ENCODE assay signal across 8 cellular contexts in the genomic region with DNA sequence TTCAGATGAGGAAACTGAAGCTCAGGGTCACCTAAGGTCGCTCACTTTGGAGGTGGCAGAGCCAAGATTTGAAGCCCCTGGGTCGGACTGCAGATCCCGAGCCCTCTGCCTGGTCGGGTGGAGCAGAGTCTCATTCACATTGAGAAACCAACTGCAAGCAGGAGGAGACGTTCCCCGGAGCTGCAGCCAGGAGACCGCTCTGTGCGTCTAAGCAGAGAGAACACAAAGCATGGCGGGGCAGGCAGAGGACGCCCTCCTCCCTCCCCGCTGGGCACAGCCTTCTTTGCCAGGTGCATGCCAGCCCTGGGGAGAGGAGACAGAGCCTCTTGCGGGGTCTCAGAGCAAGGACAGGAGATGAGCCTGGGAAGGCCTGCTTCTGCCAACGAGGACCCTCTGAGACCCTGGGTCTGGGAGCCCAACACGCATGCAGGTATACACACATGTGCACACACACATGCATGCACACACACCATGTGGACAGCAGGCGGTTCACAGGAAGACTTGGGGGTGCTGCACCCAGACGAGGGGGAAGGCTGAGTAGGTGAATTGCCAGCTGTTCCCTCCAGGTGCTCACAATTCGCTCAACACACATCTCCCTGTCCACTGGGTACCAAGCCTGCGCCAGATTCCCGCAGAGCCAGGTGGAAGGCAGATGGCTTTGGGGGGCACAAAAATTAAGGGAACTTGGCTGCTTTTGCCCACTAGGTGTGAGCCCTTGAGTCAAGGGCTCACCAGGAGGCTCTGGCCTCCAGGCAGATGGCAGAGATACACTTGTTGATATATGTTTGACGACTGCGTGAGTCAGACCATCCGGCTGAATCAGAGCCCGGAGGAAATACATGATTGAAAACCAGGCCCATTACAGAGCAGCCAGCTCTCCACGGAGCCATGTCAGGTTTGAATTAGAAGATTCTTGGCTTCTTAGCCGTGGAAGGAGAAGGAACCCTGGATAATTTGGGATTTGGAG. TPM values are rescaled to one million over a fixed set of nuclear protein-coding genes. Genes with fewer than 3 reads are reported as not detected.
DNase-seq lines count a peak whose midpoint lies in the region; ATAC-seq and TF ChIP-seq lines count a peak whose summit lies in the region.

No MANE protein-coding gene starts in this region.

- dilution Hi-C loops in IMR-90 (cut with HindIII; ENCODE audit: low sequenced_read_pairs, unreplicated experiment) = no loop called here

- peak overlapping the region; percentile 28 to 56 for H3K4me3 Mint-ChIP-seq in CD14-positive monocyte

- peak; percentile 34 for TF ChIP-seq CTCF in CD14-positive monocyte (IDR thresholded peaks at IDR 0.05)
- peak; percentile 64 for TF ChIP-seq CTCF in IMR-90 (conservative IDR thresholded peaks at IDR 0.05; ENCODE audit: low read depth, low read length)
- no peak for TF ChIP-seq CTCF in dorsolateral prefrontal cortex (IDR thresholded peaks at IDR 0.05 in 54 of 56, conservative IDR thresholded peaks at IDR 0.05 in 2 of 56; ENCODE audit: low read depth in 1 of 56, partially characterized antibody in 56 of 56)

- no peaks in the 10 kb centered on the region for H3K79me1 ChIP-seq in IMR-90 (ENCODE audit: low read depth in 1 of 2, low read length in 2 of 2)

- H3K27ac Mint-ChIP-seq in CD14-positive monocyte = peak overlapping the region in 4 of 7 donors; percentile 30 to 89 (median 70)

- H2BK15ac ChIP-seq in IMR-90 (ENCODE audit: low read depth, low read length) = peak overlapping the region; percentile 72; the same call in 2 of the 3 replicates

- peak; percentile 86 for ATAC-seq in IMR-90 (ENCODE audit: low read depth)
- ATAC-seq in GM18517 (IDR thresholded peaks at IDR 0.05; ENCODE audit: unreplicated experiment) = no peak

- peak overlapping the region; percentile 96 for H2AK5ac ChIP-seq in IMR-90 (ENCODE audit: low read depth, low read length)

- peak overlapping the region; percentile 51; the same call in 1 of the 2 replicates for H3K18ac ChIP-seq in IMR-90 (ENCODE audit: low read depth, low read length)

- H3K27me3 ChIP-seq in IMR-90 (ENCODE audit: control insufficient read depth, insufficient read depth, low read length) (peaks cover 4% of the 10 kb centered on the region; the same call in 1 of the 2 replicates), dorsolateral prefrontal cortex (peaks cover 0 to 14% (median 6%) of the 10 kb centered on the region in 45 donors)

- peak overlapping the region; percentile 84 for H3K4ac ChIP-seq in IMR-90 (ENCODE audit: low read depth, low read length)

- no peak for TF ChIP-seq POLR2A in IMR-90 (IDR thresholded peaks at IDR 0.05; ENCODE audit: low read depth, low read length)

- peak overlapping the region; percentile 26; the same call in 1 of the 2 replicates for H3K23ac ChIP-seq in IMR-90 (ENCODE audit: low read depth, low read length)

- H3K36me3 ChIP-seq in IMR-90 (ENCODE audit: control insufficient read depth, insufficient read depth, low read length) = no peaks in the 10 kb centered on the region

- peaks cover 0 to 5% (median 0%) of the 10 kb centered on the region in 7 donors for H3K9me3 Mint-ChIP-seq in CD14-positive monocyte

- H3K27me3 Mint-ChIP-seq in CD14-positive monocyte (ENCODE audit: low read depth in 3 of 3) = peaks cover 11 to 20% (median 19%) of the 10 kb centered on the region in 3 donors

- peaks cover 15% of the 10 kb centered on the region for H3K4me1 ChIP-seq in IMR-90 (ENCODE audit: control insufficient read depth, insufficient read depth, low read length)

- no peak overlapping the region; the same call in 1 of the 2 replicates for H3K9ac ChIP-seq in IMR-90 (ENCODE audit: low read depth, low read length)

- in situ Hi-C loops in IMR-90 (cut with MboI; ENCODE audit: low sequenced_read_pairs) = no loop called here

- POLR2A ChIA-PET in IMR-90 (lab: Charles Lee; ENCODE audit: unreplicated experiment) = no interaction called here

- peak overlapping the region; percentile 86 for H2AK9ac ChIP-seq in IMR-90 (replicated peaks; ENCODE audit: low read depth, low read length, poor library complexity)

- intact Hi-C loops in CD14-positive monocyte (cut with micrococcal nuclease) = no loop called here
- intact Hi-C loops in IMR-90 (cut with micrococcal nuclease) = loop anchor here (1.0 kb wide), 2 partner anchors 35 to 88 kb away; no protein-coding TSS in a partner anchor
- intact Hi-C loops in dorsolateral prefrontal cortex (cut with DNase I) = no loop called here

- no peaks in the 10 kb centered on the region for H3K9me3 ChIP-seq in IMR-90 (ENCODE audit: control insufficient read depth, insufficient read depth, low read length)

- CTCF ChIA-PET in IMR-90 (lab: Yijun Ruan, JAX) = interaction anchor here (1.3 to 2.5 kb wide), 3 partner anchors 37 to 89 kb away, joined by 4 to 19 read pairs (median 5); no protein-coding TSS in a partner anchor

- peak overlapping the region; percentile 55 for H3K56ac ChIP-seq in IMR-90 (ENCODE audit: extremely low read depth, insufficient read depth, low read length)

- peak; percentile 71 for TF ChIP-seq RAD21 in IMR-90 (IDR thresholded peaks at IDR 0.05; ENCODE audit: low read length)

- peak overlapping the region; percentile 41; the same call in 1 of the 2 replicates for H4K5ac ChIP-seq in IMR-90 (ENCODE audit: low read depth, low read length)

- H3K4me3 ChIP-seq in IMR-90 (ENCODE audit: insufficient read depth, low read depth, low read length) = no peak overlapping the region
- no peak overlapping the region for H3K4me3 ChIP-seq in dorsolateral prefrontal cortex

- peak overlapping the region; percentile 82 for H2AFZ ChIP-seq in IMR-90 (replicated peaks; ENCODE audit: low read length, poor library complexity)

- H2BK5ac ChIP-seq in IMR-90 (ENCODE audit: low read depth, low read length, poor library complexity, severe bottlenecking) = peak overlapping the region; percentile 78

- H3K27ac ChIP-seq in IMR-90 (ENCODE audit: insufficient read depth, low read length) = peak overlapping the region; percentile 76
- no peak overlapping the region for H3K27ac ChIP-seq in dorsolateral prefrontal cortex

- no TSS peak for BruUV-seq in IMR-90 (replicated peaks; lab: Mats Ljungman, UMichigan)

- H4K20me1 ChIP-seq in IMR-90 (ENCODE audit: insufficient read depth, low read length) = 0 out of 2 replicates have a peak, but pooled peaks cover 3% of the 10 kb centered on the region

- peak overlapping the region; percentile 79 for H2BK120ac ChIP-seq in IMR-90 (ENCODE audit: low read depth, low read length)

- WGBS in IMR-90 (ENCODE audit: extremely low coverage in 2 of 2, insufficient read length in 1 of 2), 2 experiments = 45% methylated on average over 10 of the region's 25 CpGs; no CpG with 5 or more reads in 1 of the 2 experiments

- H4K91ac ChIP-seq in IMR-90 (ENCODE audit: insufficient read depth, low read depth, low read length) = peak overlapping the region; percentile 94

- H3K36me3 Mint-ChIP-seq in CD14-positive monocyte = peaks cover 0 to 3% of the 10 kb centered on the region in 2 donors

- DNase-seq in CD14-positive monocyte (ENCODE audit: low spot score) = peak; percentile 76
- peak; percentile 94 for DNase-seq in IMR-90
- DNase-seq in UCSD-AML1 (lab: John Stamatoyannopoulos, UW; ENCODE audit: unreplicated experiment) = peak; percentile 50
- DNase-seq in hepatic stellate cell (ENCODE audit: low spot score) = peak; percentile 96
- DNase-seq in NCI-H748 (lab: John Stamatoyannopoulos, UW; ENCODE audit: unreplicated experiment) = no peak
- no peak for DNase-seq in NCI-H2029 (lab: John Stamatoyannopoulos, UW)
- no peak for DNase-seq in dorsolateral prefrontal cortex

- H4K8ac ChIP-seq in IMR-90 (ENCODE audit: low read depth in 2 of 2, low read length in 2 of 2) = peak overlapping the region; percentile 81 to 92

- peaks cover 39% of the 10 kb centered on the region for H3K4me1 Mint-ChIP-seq in CD14-positive monocyte

- peak overlapping the region; percentile 90 for H2BK20ac ChIP-seq in IMR-90 (ENCODE audit: low read depth, low read length)

- peak overlapping the region; percentile 59 for H3K14ac ChIP-seq in IMR-90 (replicated peaks; ENCODE audit: low read depth, low read length)

- peak overlapping the region; percentile 29 for H3K4me2 ChIP-seq in IMR-90 (ENCODE audit: low read depth, low read length)

- peaks cover 24% of the 10 kb centered on the region for H3K9me1 ChIP-seq in IMR-90 (ENCODE audit: insufficient read depth, low read length)

TF ChIP-seq in IMR-90, 13 proteins besides CTCF, POLR2A, EP300 and RAD21:
- TF ChIP-seq BHLHE40 (IDR thresholded peaks at IDR 0.05; ENCODE audit: low read depth, low read length) (peak; percentile 19; the same call in 1 of the 2 replicates), SMC3 (IDR thresholded peaks at IDR 0.05; ENCODE audit: low read depth, low read length) (peak; percentile 73), FOS (IDR thresholded peaks at IDR 0.05; ENCODE audit: low read depth, low read length) (peak; percentile 91), RCOR1 (IDR thresholded peaks at IDR 0.05; ENCODE audit: insufficient replicate concordance, low read length) (peak; percentile 87), MXI1 (IDR thresholded peaks at IDR 0.05; ENCODE audit: borderline replicate concordance, low read depth, low read length) (no peak), MAFK (IDR thresholded peaks at IDR 0.05; ENCODE audit: low read depth, low read length) (no peak)
- TF ChIP-seq, protein P1, sequence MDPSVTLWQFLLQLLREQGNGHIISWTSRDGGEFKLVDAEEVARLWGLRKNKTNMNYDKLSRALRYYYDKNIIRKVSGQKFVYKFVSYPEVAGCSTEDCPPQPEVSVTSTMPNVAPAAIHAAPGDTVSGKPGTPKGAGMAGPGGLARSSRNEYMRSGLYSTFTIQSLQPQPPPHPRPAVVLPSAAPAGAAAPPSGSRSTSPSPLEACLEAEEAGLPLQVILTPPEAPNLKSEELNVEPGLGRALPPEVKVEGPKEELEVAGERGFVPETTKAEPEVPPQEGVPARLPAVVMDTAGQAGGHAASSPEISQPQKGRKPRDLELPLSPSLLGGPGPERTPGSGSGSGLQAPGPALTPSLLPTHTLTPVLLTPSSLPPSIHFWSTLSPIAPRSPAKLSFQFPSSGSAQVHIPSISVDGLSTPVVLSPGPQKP (IDR thresholded peaks at IDR 0.05; ENCODE audit: borderline replicate concordance, low read depth, low read length) = no peak
- TF ChIP-seq, protein P2, sequence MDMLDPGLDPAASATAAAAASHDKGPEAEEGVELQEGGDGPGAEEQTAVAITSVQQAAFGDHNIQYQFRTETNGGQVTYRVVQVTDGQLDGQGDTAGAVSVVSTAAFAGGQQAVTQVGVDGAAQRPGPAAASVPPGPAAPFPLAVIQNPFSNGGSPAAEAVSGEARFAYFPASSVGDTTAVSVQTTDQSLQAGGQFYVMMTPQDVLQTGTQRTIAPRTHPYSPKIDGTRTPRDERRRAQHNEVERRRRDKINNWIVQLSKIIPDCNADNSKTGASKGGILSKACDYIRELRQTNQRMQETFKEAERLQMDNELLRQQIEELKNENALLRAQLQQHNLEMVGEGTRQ (IDR thresholded peaks at IDR 0.05; ENCODE audit: low read depth, low read length) = no peak

RNA-seq across cellular contexts. Expression of a gene that starts 5.5 kb away (rescaled TPM):
- polyA plus RNA-seq in CD14-positive monocyte (under 1 TPM; 0.35 to 0.40 TPM), IMR-90 (2012; rRNA removed) (1.8 and 2.3 TPM in 2 replicates)
- total RNA-seq in IMR-90 (2012; rRNA removed) (0.54 and 0.56 TPM in 2 replicates), dorsolateral prefrontal cortex (1 to 10 TPM in 92 of 120 experiments, under 1 TPM in 28; 0.36 to 3.2 (median 1.3) TPM)
- 1.1 and 1.9 TPM in 2 replicates for polyA plus RNA-seq in IMR-90 (2012; cell fraction: cytosol; rRNA removed)
- polyA plus RNA-seq in IMR-90 (2012; cell fraction: nucleus; rRNA removed; ENCODE audit: low replicate concordance) = 1.2 and 2.9 TPM in 2 replicates

Comparison
In these comparisons a context has a peak if more than half of its experiments do, and no peak if none do; other contexts are left out.
1. DNase-seq: peak in CD14-positive monocyte (single experiment), IMR-90 (single experiment), UCSD-AML1 (single experiment) and hepatic stellate cell (single experiment); none in NCI-H748 (single experiment), NCI-H2029 (single experiment) and dorsolateral prefrontal cortex (0 of 10).
2. CTCF ChIP-seq: peak in CD14-positive monocyte (single experiment) and IMR-90 (single experiment); none in dorsolateral prefrontal cortex (0 of 56).